22 cellular contexts compared by ENCODE assay signal in genomic region chr3:134771962-134772361, GRCh38. TPM values are rescaled to one million over a fixed set of nuclear protein-coding genes. Genes with fewer than 3 reads are reported as not detected.
"Had no signal": no experiment of that assay in that cellular context is flagged by ENCODE, and none has a peak within 500 bp of the region (broad histone marks: within the 10 kb centered on the region; RNA-seq: fewer than 3 reads in every experiment).

No MANE protein-coding gene starts in this region.

- H3K9me3 Mint-ChIP-seq: nephron progenitor cell; stimulated activated effector memory CD8-positive, alpha-beta T cell treated with anti-CD3 and anti-CD28 coated beads, Interleukin-12 subunit alpha, Interleukin-12 subunit beta, amount 100 ng/mL, for 72 hours; type B pancreatic cell had no signal

- H3K4me3 Mint-ChIP-seq: effector memory CD8-positive, alpha-beta T cell; naive thymus-derived CD4-positive, alpha-beta T cell; nephron progenitor cell; stimulated activated effector memory CD8-positive, alpha-beta T cell treated with anti-CD3 and anti-CD28 coated beads, Interleukin-12 subunit alpha, Interleukin-12 subunit beta, amount 100 ng/mL, for 72 hours; type B pancreatic cell had no signal

- H3K27ac Mint-ChIP-seq: effector memory CD8-positive, alpha-beta T cell; naive thymus-derived CD4-positive, alpha-beta T cell; nephron progenitor cell; stimulated activated effector memory CD8-positive, alpha-beta T cell treated with anti-CD3 and anti-CD28 coated beads, Interleukin-12 subunit alpha, Interleukin-12 subunit beta, amount 100 ng/mL, for 72 hours; type B pancreatic cell had no signal

- H3K27ac ChIP-seq: foreskin keratinocyte, hepatocyte, parathyroid adenoma, prostate gland, right lobe of liver, suprapubic skin, thyroid gland, vagina had no signal

- H3K36me3 Mint-ChIP-seq: naive thymus-derived CD4-positive, alpha-beta T cell; stimulated activated effector memory CD8-positive, alpha-beta T cell treated with anti-CD3 and anti-CD28 coated beads, Interleukin-12 subunit alpha, Interleukin-12 subunit beta, amount 100 ng/mL, for 72 hours; type B pancreatic cell had no signal

- H3K36me3 ChIP-seq: prostate gland, right lobe of liver, suprapubic skin, thyroid gland, vagina had no signal

- H3K4me1 ChIP-seq: foreskin keratinocyte, parathyroid adenoma, prostate gland, right lobe of liver, suprapubic skin, thyroid gland, vagina had no signal

- DNase-seq: effector memory CD8-positive, alpha-beta T cell; foreskin keratinocyte; head of caudate nucleus; kidney; left cardiac atrium; left ventricle myocardium superior; naive thymus-derived CD4-positive, alpha-beta T cell; nephron progenitor cell; retina; right lobe of liver; stimulated activated CD4-positive, alpha-beta T cell treated with anti-CD3 and anti-CD28 coated beads, Interleukin-4, amount 100 ng/mL, for 1 hour; stimulated activated CD8-positive, alpha-beta memory T cell treated with anti-CD3 and anti-CD28 coated beads, Interleukin-4, amount 100 ng/mL, for 48 hours; stimulated activated naive CD8-positive, alpha-beta T cell treated with anti-CD3 and anti-CD28 coated beads, Interleukin-15, Interleukin-2, amounts not matched to agents 100 U/mL and 50 U/mL, for 24 hours; thyroid gland had no signal

- H3K9me3 ChIP-seq: prostate gland, right lobe of liver, suprapubic skin, thyroid gland, vagina had no signal

- H3K27me3 ChIP-seq: foreskin keratinocyte, hepatocyte, right lobe of liver, suprapubic skin, thyroid gland, vagina had no signal

- H3K4me1 Mint-ChIP-seq: stimulated activated effector memory CD8-positive, alpha-beta T cell treated with anti-CD3 and anti-CD28 coated beads, Interleukin-12 subunit alpha, Interleukin-12 subunit beta, amount 100 ng/mL, for 72 hours had no signal

- H3K4me3 ChIP-seq: hepatocyte, lung, prostate gland, right lobe of liver, suprapubic skin, thyroid gland, vagina had no signal

- H3K79me2 ChIP-seq: hepatocyte, parathyroid adenoma had no signal

- H2AFZ ChIP-seq: hepatocyte, parathyroid adenoma had no signal

- H3K4me2 ChIP-seq: hepatocyte had no signal

- ATAC-seq: effector memory CD8-positive, alpha-beta T cell; foreskin keratinocyte; left cardiac atrium; left ventricle myocardium superior; naive thymus-derived CD4-positive, alpha-beta T cell; right lobe of liver; stimulated activated effector memory CD8-positive, alpha-beta T cell treated with anti-CD3 and anti-CD28 coated beads, Interleukin-12 subunit alpha, Interleukin-12 subunit beta, amount 100 ng/mL, for 72 hours; stimulated activated naive CD8-positive, alpha-beta T cell treated with anti-CD3 and anti-CD28 coated beads, Interleukin-15, Interleukin-2, amounts not matched to agents 100 U/mL and 50 U/mL, for 24 hours had no signal

- H3K9ac ChIP-seq: parathyroid adenoma had no signal

RNA-seq across cellular contexts. Expression of gene EPHB1, which starts 23.1 kb away (rescaled TPM):
- polyA plus RNA-seq: naive thymus-derived CD4-positive, alpha-beta T cell had no signal
